Comparison of ENCODE assay signal across 22 cellular contexts in genomic region chr1:198674009-198674408, GRCh38. TPM values are rescaled to one million over a fixed set of nuclear protein-coding genes. Genes with fewer than 3 reads are reported as not detected.
DNase-seq lines count a peak whose midpoint lies in the region; ATAC-seq, FAIRE-seq and TF ChIP-seq lines count a peak whose summit lies in the region.
"Had no signal": no experiment of that assay in that cellular context is flagged by ENCODE, and none has a peak within 500 bp of the region (broad histone marks: within the 10 kb centered on the region; RNA-seq: fewer than 3 reads in every experiment).

No MANE protein-coding gene starts in this region.

- DNase-seq in activated CD4-positive, alpha-beta T cell treated with anti-CD3 and anti-CD28 coated beads for 36 hours, result no peak
- no peak for DNase-seq in activated CD4-positive, alpha-beta T cell treated with anti-CD3 and anti-CD28 coated beads for 4 hours
- DNase-seq in GM12891 (ENCODE audit: insufficient read length, low spot score) (no peak), naive B cell (no peak), middle frontal gyrus (ENCODE audit: extremely low spot score, low spot score) (no peak), NCI-H345 treated with DMSO at 0.1 percent for 48 hours (lab: John Stamatoyannopoulos, UW; ENCODE audit: unreplicated experiment) (no peak)
- DNase-seq in activated CD4-positive, alpha-beta memory T cell treated with anti-CD3 and anti-CD28 coated beads, Interleukin-2, amount 10 ng/mL, durations not matched to agents 7 days and 5 days, result no peak
- DNase-seq: activated naive CD4-positive, alpha-beta T cell; brain microvascular endothelial cell; foreskin melanocyte; GM23248; left cardiac atrium; NCI-H1694 treated with DMSO at 0.1 percent for 48 hours; NCI-H446 treated with DMSO at 0.1 percent for 48 hours; right cardiac atrium; SK-N-SH; stimulated activated naive CD4-positive, alpha-beta T cell had no signal

- peak overlapping the region; percentile 89 for H3K27ac Mint-ChIP-seq in activated CD4-positive, alpha-beta T cell treated with anti-CD3 and anti-CD28 coated beads for 36 hours
- H3K27ac Mint-ChIP-seq in activated CD4-positive, alpha-beta memory T cell treated with anti-CD3 and anti-CD28 coated beads, Interleukin-2, amount 10 ng/mL, durations not matched to agents 7 days and 5 days, result no peak overlapping the region
- peak overlapping the region in 4 of 6 donors; percentile 39 to 77 (median 58) for H3K27ac Mint-ChIP-seq in naive B cell
- H3K27ac Mint-ChIP-seq: type B pancreatic cell had no signal

- CTCF ChIA-PET in activated CD4-positive, alpha-beta T cell treated with anti-CD3 and anti-CD28 coated beads for 36 hours (lab: Charles Lee), result interaction anchor here (0.6 to 1.3 kb wide), 2 partner anchors 120 to 720 kb away, joined by 3 read pairs; no protein-coding TSS in a partner anchor
- CTCF ChIA-PET in activated CD4-positive, alpha-beta memory T cell treated with anti-CD3 and anti-CD28 coated beads, Interleukin-2, amount 10 ng/mL, durations not matched to agents 7 days and 5 days (lab: Charles Lee), result interaction anchor here (0.9 kb wide), 1 partner anchor 11 kb away, joined by 3 read pairs; no protein-coding TSS in a partner anchor

- intact Hi-C loops in activated CD4-positive, alpha-beta T cell treated with anti-CD3 and anti-CD28 coated beads for 36 hours (cut with DNase I, micrococcal nuclease), result no loop called here

- H3K9me3 Mint-ChIP-seq in activated CD4-positive, alpha-beta T cell treated with anti-CD3 and anti-CD28 coated beads for 36 hours (ENCODE audit: low read depth), result no peaks in the 10 kb centered on the region
- no peaks in the 10 kb centered on the region for H3K9me3 Mint-ChIP-seq in activated CD4-positive, alpha-beta memory T cell treated with anti-CD3 and anti-CD28 coated beads, Interleukin-2, amount 10 ng/mL, durations not matched to agents 7 days and 5 days
- H3K9me3 Mint-ChIP-seq in naive B cell, result peaks cover 0 to 3% (median 0%) of the 10 kb centered on the region in 7 donors
- H3K9me3 Mint-ChIP-seq: CD14-positive monocyte, type B pancreatic cell had no signal

- no peak for TF ChIP-seq POLR2A in GM12891 (IDR thresholded peaks at IDR 0.05; ENCODE audit: low read depth, low read length)

- peak overlapping the region; percentile 44 for H3K4me3 Mint-ChIP-seq in activated CD4-positive, alpha-beta T cell treated with anti-CD3 and anti-CD28 coated beads for 36 hours
- H3K4me3 Mint-ChIP-seq in activated CD4-positive, alpha-beta memory T cell treated with anti-CD3 and anti-CD28 coated beads, Interleukin-2, amount 10 ng/mL, durations not matched to agents 7 days and 5 days, result peak overlapping the region; percentile 34
- H3K4me3 Mint-ChIP-seq in naive B cell, result no peak overlapping the region
- H3K4me3 Mint-ChIP-seq: CD14-positive monocyte, type B pancreatic cell had no signal

- ATAC-seq in activated CD4-positive, alpha-beta T cell treated with anti-CD3 and anti-CD28 coated beads for 36 hours, result no peak
- ATAC-seq in naive B cell (ENCODE audit: low read depth in 2 of 2) (no peak), SK-N-SH treated with all-trans-retinoic acid at 6 μM for 48 hours (no peak)
- ATAC-seq: left cardiac atrium, right cardiac atrium had no signal

- FAIRE-seq in GM12891 (lab: Jason Lieb, UNC), result peak; percentile 69
- FAIRE-seq: A204.1, GM18507 had no signal

- H3K36me3 Mint-ChIP-seq in activated CD4-positive, alpha-beta T cell treated with anti-CD3 and anti-CD28 coated beads for 36 hours (ENCODE audit: low read depth), result peaks cover 62% of the 10 kb centered on the region
- peaks cover 81% of the 10 kb centered on the region for H3K36me3 Mint-ChIP-seq in activated CD4-positive, alpha-beta memory T cell treated with anti-CD3 and anti-CD28 coated beads, Interleukin-2, amount 10 ng/mL, durations not matched to agents 7 days and 5 days (ENCODE audit: low read depth)
- H3K36me3 Mint-ChIP-seq in naive B cell, result peaks cover 21 to 23% of the 10 kb centered on the region in 2 donors
- H3K36me3 Mint-ChIP-seq: type B pancreatic cell had no signal

- H3K27me3 Mint-ChIP-seq in activated CD4-positive, alpha-beta T cell treated with anti-CD3 and anti-CD28 coated beads for 36 hours, result no peaks in the 10 kb centered on the region
- H3K27me3 Mint-ChIP-seq in activated CD4-positive, alpha-beta memory T cell treated with anti-CD3 and anti-CD28 coated beads, Interleukin-2, amount 10 ng/mL, durations not matched to agents 7 days and 5 days, result no peaks in the 10 kb centered on the region
- no peaks in the 10 kb centered on the region for H3K27me3 Mint-ChIP-seq in naive B cell
- H3K27me3 Mint-ChIP-seq: type B pancreatic cell had no signal

- peaks cover 93% of the 10 kb centered on the region for H3K4me1 Mint-ChIP-seq in activated CD4-positive, alpha-beta T cell treated with anti-CD3 and anti-CD28 coated beads for 36 hours
- H3K4me1 Mint-ChIP-seq in activated CD4-positive, alpha-beta memory T cell treated with anti-CD3 and anti-CD28 coated beads, Interleukin-2, amount 10 ng/mL, durations not matched to agents 7 days and 5 days, result peaks cover 91% of the 10 kb centered on the region
- peaks cover 68 to 85% (median 76%) of the 10 kb centered on the region in 3 donors for H3K4me1 Mint-ChIP-seq in naive B cell

- POLR2A ChIA-PET in activated CD4-positive, alpha-beta T cell treated with anti-CD3 and anti-CD28 coated beads for 36 hours (lab: Charles Lee), result interaction anchor here (1.0 to 1.1 kb wide), 2 partner anchors 8 to 154 kb away, joined by 4 to 6 read pairs; no protein-coding TSS in a partner anchor
- POLR2A ChIA-PET in activated CD4-positive, alpha-beta memory T cell treated with anti-CD3 and anti-CD28 coated beads, Interleukin-2, amount 10 ng/mL, durations not matched to agents 7 days and 5 days (lab: Charles Lee), result interaction anchor here (0.9 to 12.6 kb wide), 8 partner anchors 8 to 52 kb away, joined by 3 to 288 read pairs (median 85); partner anchors contain the start of gene PTPRC

TF ChIP-seq in GM12891, 5 proteins besides CTCF, POLR2A, EP300 and RAD21:
- TF ChIP-seq PAX5 (IDR thresholded peaks at IDR 0.05; ENCODE audit: insufficient read depth, low read length, severe bottlenecking) (no peak), POLR2AphosphoS5 (IDR thresholded peaks at IDR 0.05; ENCODE audit: low read depth, low read length) (no peak), POU2F2 (IDR thresholded peaks at IDR 0.05; ENCODE audit: low read depth, low read length) (no peak), SPI1 (IDR thresholded peaks at IDR 0.05; ENCODE audit: low read depth, low read length) (no peak), TAF1 (IDR thresholded peaks at IDR 0.05; ENCODE audit: low read depth, low read length) (no peak)

TF ChIP-seq in SK-N-SH treated with all-trans-retinoic acid at 6 μM for 48 hours, 23 proteins besides CTCF, POLR2A, EP300 and RAD21 (continues in another document):
- TF ChIP-seq OSR1 (CRISPR knock-in tag; IDR thresholded peaks at IDR 0.05) (no peak), RARB (CRISPR knock-in tag; IDR thresholded peaks at IDR 0.05) (no peak), TOX (CRISPR knock-in tag; IDR thresholded peaks at IDR 0.05; ENCODE audit: borderline replicate concordance) (no peak), ZC3H10 (CRISPR knock-in tag; IDR thresholded peaks at IDR 0.05) (no peak), GLIS3 (CRISPR knock-in tag; IDR thresholded peaks at IDR 0.05) (no peak), ZFP30 (CRISPR knock-in tag; IDR thresholded peaks at IDR 0.05) (no peak), TCF4 (CRISPR knock-in tag; IDR thresholded peaks at IDR 0.05; ENCODE audit: borderline replicate concordance) (no peak), CSRNP3 (CRISPR knock-in tag; IDR thresholded peaks at IDR 0.05) (no peak), POU6F1 (CRISPR knock-in tag; IDR thresholded peaks at IDR 0.05; ENCODE audit: borderline replicate concordance, low read depth) (no peak)

RNA-seq across cellular contexts. Expression of gene PTPRC, which starts 35.2 kb away (rescaled TPM):
- 100 to 1,000 TPM; 458 to 564 TPM for total RNA-seq in activated CD4-positive, alpha-beta T cell treated with anti-CD3 and anti-CD28 coated beads for 36 hours
- polyA plus RNA-seq in GM12891 (2012; ENCODE audit: low read depth, missing spikeins), result 55.1 TPM
- 100 to 1,000 TPM; 724 to 731 TPM for total RNA-seq in activated CD4-positive, alpha-beta memory T cell treated with anti-CD3 and anti-CD28 coated beads, Interleukin-2, amount 10 ng/mL, durations not matched to agents 7 days and 5 days
- polyA plus RNA-seq in naive B cell (ENCODE audit: low read depth in 6 of 6), result 1,000 to 10,000 TPM in 1 of 6 donors, 100 to 1,000 TPM in 5; 771 to 1,016 (median 851) TPM

Comparison
In these comparisons a context has a peak if more than half of its experiments do, and no peak if none do; other contexts are left out.
1. H3K4me3 Mint-ChIP-seq: peak in activated CD4-positive, alpha-beta T cell treated with anti-CD3 and anti-CD28 coated beads for 36 hours (single experiment) and activated CD4-positive, alpha-beta memory T cell treated with anti-CD3 and anti-CD28 coated beads, Interleukin-2, amount 10 ng/mL, durations not matched to agents 7 days and 5 days (single experiment); none in naive B cell (0 of 8).